ENCODE assay signal across 1 cellular context in the genomic region with DNA sequence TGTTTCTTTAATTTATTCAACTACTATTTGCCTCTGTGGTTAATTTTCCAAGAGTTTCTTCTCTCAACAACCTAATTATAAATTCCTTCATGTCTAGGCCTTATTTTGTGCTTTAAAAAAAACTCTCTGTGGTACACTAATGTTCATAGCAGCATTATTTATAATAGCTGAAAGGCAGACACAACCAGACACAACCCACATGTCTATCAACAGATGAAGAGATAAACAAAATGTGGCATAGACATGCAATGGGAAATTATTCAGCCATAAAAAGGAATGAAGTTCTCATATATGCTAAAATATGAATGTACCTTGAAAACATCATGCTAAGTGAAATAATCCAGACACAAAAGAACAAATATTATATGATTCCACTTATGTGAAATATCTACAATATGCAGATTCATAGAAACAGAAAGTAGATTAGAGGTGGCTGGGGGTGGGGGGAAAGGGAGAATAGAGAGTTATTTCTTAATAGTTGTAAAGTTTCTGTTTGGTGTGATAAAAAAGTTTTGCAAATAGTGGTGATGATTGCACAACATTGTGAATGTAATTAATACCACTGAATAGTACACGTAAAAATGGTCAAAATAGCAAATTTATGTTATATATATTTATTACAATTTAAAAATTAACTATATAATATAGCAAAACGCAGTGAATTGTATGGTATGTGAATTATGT.
TF ChIP-seq lines count a peak whose summit lies in the region.

No MANE protein-coding gene starts in this region.

TF ChIP-seq in K562, 482 proteins besides CTCF, POLR2A, EP300 and RAD21 (continued from another document):
- TF ChIP-seq, protein P1, sequence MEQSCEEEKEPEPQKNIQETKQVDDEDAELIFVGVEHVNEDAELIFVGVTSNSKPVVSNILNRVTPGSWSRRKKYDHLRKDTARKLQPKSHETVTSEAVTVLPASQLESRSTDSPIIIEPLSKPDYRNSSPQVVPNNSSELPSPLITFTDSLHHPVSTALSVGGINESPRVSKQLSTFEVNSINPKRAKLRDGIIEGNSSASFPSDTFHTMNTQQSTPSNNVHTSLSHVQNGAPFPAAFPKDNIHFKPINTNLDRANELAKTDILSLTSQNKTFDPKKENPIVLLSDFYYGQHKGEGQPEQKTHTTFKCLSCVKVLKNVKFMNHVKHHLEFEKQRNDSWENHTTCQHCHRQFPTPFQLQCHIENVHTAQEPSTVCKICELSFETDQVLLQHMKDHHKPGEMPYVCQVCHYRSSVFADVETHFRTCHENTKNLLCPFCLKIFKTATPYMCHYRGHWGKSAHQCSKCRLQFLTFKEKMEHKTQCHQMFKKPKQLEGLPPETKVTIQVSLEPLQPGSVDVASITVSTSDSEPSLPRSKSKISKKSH (CRISPR knock-in tag; IDR thresholded peaks at IDR 0.05) = no peak
- TF ChIP-seq MEIS2 (IDR thresholded peaks at IDR 0.05; ENCODE audit: partially characterized antibody) = no peak
- peak; percentile 33 for TF ChIP-seq HNRNPK (IDR thresholded peaks at IDR 0.05; ENCODE audit: low read depth, low read length, poor library complexity, severe bottlenecking)
